Comparison of ENCODE assay signal across 8 cellular contexts in the genomic region with DNA sequence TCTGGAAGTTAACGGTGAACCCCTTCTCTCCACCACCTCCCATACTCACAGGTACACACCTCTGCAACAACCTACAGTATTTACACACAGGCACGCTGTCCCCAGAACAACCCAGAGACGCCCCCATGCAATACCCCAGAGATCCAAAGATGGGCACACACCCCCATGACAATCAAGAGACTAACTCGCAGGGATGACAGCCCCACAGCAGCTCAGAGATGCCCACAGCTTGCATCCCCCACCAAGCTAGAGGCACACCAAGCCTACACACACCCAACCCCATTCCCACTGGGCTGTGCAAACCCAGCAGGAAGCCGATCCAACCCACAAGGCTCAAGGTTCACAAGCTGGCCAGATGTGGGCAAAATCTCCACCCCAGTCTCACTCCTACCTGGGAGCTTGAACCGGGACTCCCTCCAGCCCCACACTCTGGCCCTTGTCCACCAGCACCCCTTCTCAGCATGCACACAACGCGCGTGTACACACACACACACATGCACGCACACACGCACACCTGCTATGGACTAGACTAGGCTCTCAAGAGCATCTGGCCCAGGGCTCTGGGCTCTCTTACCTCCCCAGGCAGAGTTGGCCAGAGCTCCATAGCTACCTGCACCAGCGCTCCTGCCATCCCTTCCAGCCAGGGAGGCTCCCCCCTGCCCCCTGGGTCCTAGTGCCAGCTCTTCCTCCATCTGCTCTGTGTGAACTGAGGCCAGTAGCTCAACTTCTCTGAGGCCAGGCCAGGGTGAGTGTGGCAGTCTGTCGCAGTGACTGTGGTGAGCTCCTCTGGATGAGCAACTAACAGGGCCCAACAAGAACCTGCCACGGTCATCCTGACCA. TPM values are rescaled to one million over a fixed set of nuclear protein-coding genes. Genes with fewer than 3 reads are reported as not detected.
DNase-seq lines count a peak whose midpoint lies in the region; ATAC-seq and TF ChIP-seq lines count a peak whose summit lies in the region.

No MANE protein-coding gene starts in this region.

- H3K27me3 ChIP-seq in PC-3 (ENCODE audit: low read length): no peaks in the 10 kb centered on the region

- H3K4me3 ChIP-seq in AG04449 (ENCODE audit: low read depth, low read length) (peak overlapping the region; percentile 53), PC-3 (ENCODE audit: low read length) (peak overlapping the region; percentile 51)

- no peaks in the 10 kb centered on the region for H3F3A ChIP-seq in PC-3 (ENCODE audit: low read length, unreplicated experiment)

- peak overlapping the region; percentile 79 for H3K4me3 Mint-ChIP-seq in progenitor cell of endocrine pancreas (ENCODE audit: low read depth)

- peaks cover 35% of the 10 kb centered on the region for H3K4me1 ChIP-seq in PC-3 (ENCODE audit: insufficient read depth, low read length)

- H3K9ac ChIP-seq in PC-3 (ENCODE audit: low read length): no peak overlapping the region

- H3K9me3 ChIP-seq in PC-3 (ENCODE audit: low read length): no peaks in the 10 kb centered on the region

- CTCF ChIA-PET in AG04449 (lab: Yijun Ruan, JAX): interaction anchor here (0.6 to 2.5 kb wide), 4 partner anchors 9 to 461 kb away, joined by 3 to 23 read pairs (median 10); partner anchors contain the start of gene STARD10
- CTCF ChIA-PET in PC-3 (lab: Charles Lee): interaction anchor here (0.6 kb wide), 1 partner anchor 14 kb away, joined by 3 read pairs; no protein-coding TSS in a partner anchor

- H3K27ac ChIP-seq in PC-3 (ENCODE audit: low read length): no peak overlapping the region

- peak overlapping the region; percentile 56 for H2AFZ ChIP-seq in PC-3 (ENCODE audit: low read length)

- H4K20me1 ChIP-seq in PC-3 (ENCODE audit: low read length): no peaks in the 10 kb centered on the region

- ATAC-seq in GM19035 (IDR thresholded peaks at IDR 0.05; ENCODE audit: unreplicated experiment) (peak; percentile 31), PC-3 (peak; percentile 30), HG03280 (IDR thresholded peaks at IDR 0.05; ENCODE audit: unreplicated experiment) (no peak)

- peak overlapping the region; percentile 77 for H3K4me2 ChIP-seq in PC-3 (ENCODE audit: low read length)

- no peaks in the 10 kb centered on the region for H3K9me2 ChIP-seq in PC-3 (replicated peaks; ENCODE audit: low read length)

- H3K9me3 Mint-ChIP-seq in progenitor cell of endocrine pancreas (ENCODE audit: low read depth): no peaks in the 10 kb centered on the region

- POLR2A ChIA-PET in AG04449 (lab: Yijun Ruan, JAX): no interaction called here
- POLR2A ChIA-PET in PC-3 (lab: Charles Lee; ENCODE audit: unreplicated experiment): interaction anchor here (0.7 kb wide), 2 partner anchors 110 to 692 kb away, joined by 3 to 4 read pairs; no protein-coding TSS in a partner anchor

- H3K79me2 ChIP-seq in PC-3 (ENCODE audit: low read length): peaks cover 7% of the 10 kb centered on the region; the same call in 1 of the 2 replicates

- peak overlapping the region; percentile 89 for H3K27ac Mint-ChIP-seq in progenitor cell of endocrine pancreas

- H3K4me1 Mint-ChIP-seq in progenitor cell of endocrine pancreas (ENCODE audit: low read depth): peaks cover 71% of the 10 kb centered on the region

- TF ChIP-seq CTCF in AG04449 (IDR thresholded peaks at IDR 0.05; ENCODE audit: insufficient read depth, low read length, missing control alignments) (no peak), PC-3 (conservative IDR thresholded peaks at IDR 0.05; ENCODE audit: low read depth, low read length) (no peak), progenitor cell of endocrine pancreas (IDR thresholded peaks at IDR 0.05; ENCODE audit: unreplicated experiment) (no peak)

- no peaks in the 10 kb centered on the region for H3K36me3 Mint-ChIP-seq in progenitor cell of endocrine pancreas (ENCODE audit: insufficient read depth)

- intact Hi-C loops in PC-3 (cut with micrococcal nuclease): no loop called here

- BruUV-seq in PC-3 (replicated peaks; lab: Mats Ljungman, UMichigan): no TSS peak

- DNase-seq in AG04449 (ENCODE audit: low read depth, low spot score): no peak
- DNase-seq in PC-3: no peak
- DNase-seq in epidermal melanocyte (ENCODE audit: insufficient read length, low spot score): peak; percentile 15
- DNase-seq in progenitor cell of endocrine pancreas (ENCODE audit: low spot score, unreplicated experiment): no peak
- DNase-seq in middle frontal gyrus (ENCODE audit: extremely low spot score, low spot score): no peak
- DNase-seq in SIG-M5 (lab: John Stamatoyannopoulos, UW): no peak

- no peaks in the 10 kb centered on the region for H3K36me3 ChIP-seq in PC-3 (ENCODE audit: low read depth, low read length)

- H3K27me3 Mint-ChIP-seq in progenitor cell of endocrine pancreas: no peaks in the 10 kb centered on the region

RNA-seq across cellular contexts. Expression of gene STARD10, which starts 11.5 kb away (rescaled TPM):
- 284 and 362 TPM in 2 replicates for total RNA-seq in PC-3 (2014; rRNA removed)
- total RNA-seq in progenitor cell of endocrine pancreas: 212 and 220 TPM in 2 replicates

RNA-seq across cellular contexts. Expression of gene ARAP1, which starts 30.1 kb away (rescaled TPM):
- total RNA-seq in PC-3 (2014; rRNA removed) (86.2 and 124 TPM in 2 replicates), progenitor cell of endocrine pancreas (83.4 and 86.7 TPM in 2 replicates)

RNA-seq across cellular contexts. Expression of gene ATG16L2, which starts 31.9 kb away (rescaled TPM):
- 12.2 and 16.2 TPM in 2 replicates for total RNA-seq in PC-3 (2014; rRNA removed)
- 43.8 and 43.9 TPM in 2 replicates for total RNA-seq in progenitor cell of endocrine pancreas
